Comparison of ENCODE assay signal across 25 cellular contexts in the genomic region with DNA sequence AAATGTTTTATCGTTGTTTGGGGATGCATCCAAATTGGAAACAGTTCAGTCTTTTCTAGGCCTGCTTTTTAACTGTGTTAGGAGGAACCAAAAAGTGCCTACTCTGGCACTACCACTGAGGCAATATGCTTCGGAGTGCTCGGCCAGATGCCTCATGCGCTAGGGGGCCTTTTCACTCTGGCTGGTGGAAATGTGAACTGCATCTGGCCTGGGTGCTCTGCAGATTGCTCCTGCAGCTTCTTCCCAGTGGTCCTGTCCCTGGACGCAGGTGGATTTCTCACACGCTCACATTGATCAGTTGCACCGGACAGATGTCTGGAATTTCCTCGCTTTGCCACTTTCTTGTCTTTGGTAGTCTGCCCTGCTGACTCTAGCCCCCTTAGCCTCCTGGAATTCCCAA.
"Had no signal": no experiment of that assay in that cellular context is flagged by ENCODE, and none has a peak within 500 bp of the region (broad histone marks: within the 10 kb centered on the region; RNA-seq: fewer than 3 reads in every experiment).

No MANE protein-coding gene starts in this region.

- DNase-seq: colonic mucosa; effector CD8-positive, alpha-beta T cell; foreskin keratinocyte; heart left ventricle; left cardiac atrium; left lung; mesenchymal stem cell; midbrain; naive thymus-derived CD4-positive, alpha-beta T cell; nucleus accumbens; right lobe of liver; small intestine; stimulated activated CD4-positive, alpha-beta T cell treated with anti-CD3 and anti-CD28 coated beads, Interleukin-15, amount 100 ng/mL, for 24 hours; stimulated activated CD4-positive, alpha-beta T cell treated with anti-CD3 and anti-CD28 coated beads, Interleukin-2, amount 100 ng/mL, for 48 hours; stimulated activated naive B cell treated with anti-CD40 and anti-IgM and Interleukin-4, amounts not matched to agents 10 μg/mL and 1 μg/mL and 100 μg/mL, for 72 hours; transverse colon; upper lobe of right lung; uterus had no signal

- H3K27ac Mint-ChIP-seq: dendritic cell treated with granulocyte-macrophage colony-stimulating factor and Interleukin-4, amounts not matched to agents 40 ng/mL and 50 ng/mL, for 4 days; naive thymus-derived CD4-positive, alpha-beta T cell; nephron; stimulated activated naive B cell treated with anti-CD40 and anti-IgM and Interleukin-4, amounts not matched to agents 10 μg/mL and 1 μg/mL and 100 μg/mL, for 72 hours; stimulated activated naive CD8-positive, alpha-beta T cell treated with anti-CD3 and anti-CD28 coated beads, Interleukin-15, Interleukin-2, amounts not matched to agents 100 ng/mL and 50 ng/mL, for 24 hours had no signal

- H3K27ac ChIP-seq: colonic mucosa, esophagus muscularis mucosa, foreskin keratinocyte, gastroesophageal sphincter, heart left ventricle, hepatocyte, left lung, right lobe of liver, thoracic aorta, transverse colon, upper lobe of right lung, uterus had no signal

- H3K27me3 Mint-ChIP-seq: dendritic cell treated with granulocyte-macrophage colony-stimulating factor and Interleukin-4, amounts not matched to agents 40 ng/mL and 50 ng/mL, for 4 days; naive thymus-derived CD4-positive, alpha-beta T cell; stimulated activated naive B cell treated with anti-CD40 and anti-IgM and Interleukin-4, amounts not matched to agents 10 μg/mL and 1 μg/mL and 100 μg/mL, for 72 hours; stimulated activated naive CD8-positive, alpha-beta T cell treated with anti-CD3 and anti-CD28 coated beads, Interleukin-15, Interleukin-2, amounts not matched to agents 100 ng/mL and 50 ng/mL, for 24 hours had no signal

- H3K4me3 Mint-ChIP-seq: dendritic cell treated with granulocyte-macrophage colony-stimulating factor and Interleukin-4, amounts not matched to agents 40 ng/mL and 50 ng/mL, for 4 days; naive thymus-derived CD4-positive, alpha-beta T cell; nephron; stimulated activated naive B cell treated with anti-CD40 and anti-IgM and Interleukin-4, amounts not matched to agents 10 μg/mL and 1 μg/mL and 100 μg/mL, for 72 hours; stimulated activated naive CD8-positive, alpha-beta T cell treated with anti-CD3 and anti-CD28 coated beads, Interleukin-15, Interleukin-2, amounts not matched to agents 100 ng/mL and 50 ng/mL, for 24 hours had no signal

- H3K4me1 Mint-ChIP-seq: stimulated activated naive B cell treated with anti-CD40 and anti-IgM and Interleukin-4, amounts not matched to agents 10 μg/mL and 1 μg/mL and 100 μg/mL, for 72 hours had no signal

- H3K4me3 ChIP-seq: colonic mucosa, esophagus muscularis mucosa, gastroesophageal sphincter, heart left ventricle, hepatocyte, left lung, right lobe of liver, thoracic aorta, transverse colon, upper lobe of right lung, uterus had no signal

- H3K9me3 Mint-ChIP-seq: dendritic cell treated with granulocyte-macrophage colony-stimulating factor and Interleukin-4, amounts not matched to agents 40 ng/mL and 50 ng/mL, for 4 days; naive thymus-derived CD4-positive, alpha-beta T cell; nephron; stimulated activated naive B cell treated with anti-CD40 and anti-IgM and Interleukin-4, amounts not matched to agents 10 μg/mL and 1 μg/mL and 100 μg/mL, for 72 hours; stimulated activated naive CD8-positive, alpha-beta T cell treated with anti-CD3 and anti-CD28 coated beads, Interleukin-15, Interleukin-2, amounts not matched to agents 100 ng/mL and 50 ng/mL, for 24 hours had no signal

- H3K4me1 ChIP-seq: colonic mucosa, foreskin keratinocyte, heart left ventricle, left lung, right lobe of liver, transverse colon, upper lobe of right lung, uterus had no signal

- H3K36me3 ChIP-seq: colonic mucosa, esophagus muscularis mucosa, gastroesophageal sphincter, heart left ventricle, left lung, right lobe of liver, thoracic aorta, transverse colon, upper lobe of right lung, uterus had no signal

- H3K27me3 ChIP-seq: colonic mucosa, esophagus muscularis mucosa, foreskin keratinocyte, gastroesophageal sphincter, heart left ventricle, hepatocyte, left lung, right lobe of liver, transverse colon, upper lobe of right lung, uterus had no signal

- H3K9me3 ChIP-seq: colonic mucosa, esophagus muscularis mucosa, gastroesophageal sphincter, heart left ventricle, left lung, right lobe of liver, thoracic aorta, transverse colon, upper lobe of right lung, uterus had no signal

- H3K36me3 Mint-ChIP-seq: stimulated activated naive B cell treated with anti-CD40 and anti-IgM and Interleukin-4, amounts not matched to agents 10 μg/mL and 1 μg/mL and 100 μg/mL, for 72 hours had no signal
